9 cellular contexts compared by ENCODE assay signal in the genomic region with DNA sequence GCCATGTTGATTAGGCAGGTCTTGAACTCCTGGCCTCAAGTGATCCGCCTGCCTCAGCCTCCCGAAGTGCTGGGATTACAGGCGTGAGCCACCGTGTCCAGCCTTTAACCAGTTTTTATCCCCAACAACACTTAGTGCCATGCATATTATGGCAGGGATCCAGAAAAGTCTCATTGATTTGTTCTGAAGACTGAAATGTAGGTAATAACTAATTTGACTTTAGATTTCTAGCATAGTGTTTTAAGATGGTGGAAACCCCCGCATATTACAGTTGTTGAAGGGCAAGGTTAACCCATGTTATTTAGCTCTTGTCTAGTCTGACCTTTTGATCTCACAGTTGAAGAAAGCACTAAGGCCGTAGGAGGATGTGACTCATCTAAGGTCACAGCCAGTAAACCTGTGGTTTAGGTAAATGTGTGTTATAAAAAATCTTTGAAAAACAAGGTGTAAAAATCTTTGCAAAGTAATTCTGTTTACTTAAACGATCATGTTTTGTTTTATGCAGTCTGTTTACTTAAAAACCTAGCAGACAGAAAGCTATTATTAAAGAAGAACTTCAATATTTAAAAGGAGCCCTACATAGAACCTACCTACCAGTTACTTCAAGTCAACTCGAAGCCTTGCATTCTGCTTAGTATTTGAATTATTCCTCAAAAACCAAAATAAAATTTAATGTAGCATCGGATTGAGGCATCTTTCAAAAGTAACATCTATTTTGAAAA. TPM values are rescaled to one million over a fixed set of nuclear protein-coding genes. Genes with fewer than 3 reads are reported as not detected.
A peak's percentile ranks its signal among the peaks of the same experiment; 100 is the strongest.
DNase-seq lines count a peak whose midpoint lies in the region; ATAC-seq lines count a peak whose summit lies in the region.
"Had no signal": no experiment of that assay in that cellular context is flagged by ENCODE, and none has a peak within 500 bp of the region (broad histone marks: within the 10 kb centered on the region; RNA-seq: fewer than 3 reads in every experiment).

No MANE protein-coding gene starts in this region.

- H2BK5ac ChIP-seq in mesendoderm (ENCODE audit: low read length), result no peak overlapping the region

- no peaks in the 10 kb centered on the region for H3K36me3 ChIP-seq in mesendoderm (ENCODE audit: control insufficient read depth, insufficient read depth, low read length)

- no peak overlapping the region for H3K23ac ChIP-seq in mesendoderm (ENCODE audit: low read length)

- no peaks in the 10 kb centered on the region for H3K27me3 ChIP-seq in mesendoderm (ENCODE audit: insufficient read depth, low read length, poor library complexity)

- H3K56ac ChIP-seq in mesendoderm (ENCODE audit: low read length), result no peak overlapping the region

- H2AK5ac ChIP-seq in mesendoderm (ENCODE audit: low read length), result no peak overlapping the region

- no peak overlapping the region for H3K18ac ChIP-seq in mesendoderm (ENCODE audit: low read length)

- no CpG with 5 or more reads among the region's 9 CpGs for WGBS in mesendoderm (ENCODE audit: extremely low coverage, insufficient coverage, low lambda C conversion rate)

- no peak overlapping the region for H3K4ac ChIP-seq in mesendoderm (ENCODE audit: low read depth, low read length)

- H3K4me1 ChIP-seq in mesendoderm (ENCODE audit: control insufficient read depth, low read depth, low read length), result no peaks in the 10 kb centered on the region

- no peak overlapping the region for H3K4me2 ChIP-seq in mesendoderm (ENCODE audit: low read length)

- no peak overlapping the region for H3K9ac ChIP-seq in mesendoderm (ENCODE audit: low read length)

- H3K27ac ChIP-seq in mesendoderm (ENCODE audit: low read depth, low read length), result no peak overlapping the region
- H3K27ac ChIP-seq: HL-60 had no signal

- no peak overlapping the region for H2BK15ac ChIP-seq in mesendoderm (replicated peaks; ENCODE audit: low read depth)

- H3K79me2 ChIP-seq in mesendoderm (ENCODE audit: control insufficient read depth, insufficient read depth, low read length), result no peaks in the 10 kb centered on the region

- H4K8ac ChIP-seq in mesendoderm (ENCODE audit: low read depth, low read length), result no peak overlapping the region

- H3K4me3 ChIP-seq in mesendoderm (ENCODE audit: low read length), result no peak overlapping the region

- no peak overlapping the region for H4K5ac ChIP-seq in mesendoderm (ENCODE audit: low read length)

- peak; percentile 67 for ATAC-seq in GM18867 (IDR thresholded peaks at IDR 0.05; ENCODE audit: unreplicated experiment)
- ATAC-seq in HG03066 (IDR thresholded peaks at IDR 0.05; ENCODE audit: low read depth, unreplicated experiment), result peak; percentile 55
- ATAC-seq in HG02970 (IDR thresholded peaks at IDR 0.05; ENCODE audit: low FRiP score, unreplicated experiment), result no peak
- no peak for ATAC-seq in HG02763 (IDR thresholded peaks at IDR 0.05; ENCODE audit: unreplicated experiment)

- H2BK120ac ChIP-seq in mesendoderm (ENCODE audit: low read depth, low read length), result no peak overlapping the region

- peak; percentile 59 for DNase-seq in T-helper 22 cell (ENCODE audit: low read depth)
- DNase-seq in mesendoderm, result peak; percentile 18
- DNase-seq in NCI-H82 treated with DMSO at 0.1 percent for 48 hours (lab: John Stamatoyannopoulos, UW; ENCODE audit: unreplicated experiment), result no peak
- DNase-seq in amygdala (lab: John Stamatoyannopoulos, UW), result no peak

- no peaks in the 10 kb centered on the region for H3K79me1 ChIP-seq in mesendoderm (ENCODE audit: low read length)

RNA-seq across cellular contexts. Expression of a gene that starts 24.8 kb away (rescaled TPM):
- 6.9 TPM for polyA plus RNA-seq in mesendoderm (2013, experiment 1 of 2)
- polyA plus RNA-seq in mesendoderm (2013, experiment 2 of 2), result 7.8 TPM

Comparison
In these comparisons a context has a peak if more than half of its experiments do, and no peak if none do; other contexts are left out.
1. ATAC-seq: peak in GM18867 (single experiment) and HG03066 (single experiment); none in HG02970 (single experiment) and HG02763 (single experiment).
2. DNase-seq: peak in T-helper 22 cell (single experiment) and mesendoderm (single experiment); none in NCI-H82 treated with DMSO at 0.1 percent for 48 hours (single experiment) and amygdala (0 of 56).